9 cellular contexts compared by ENCODE assay signal in the genomic region with DNA sequence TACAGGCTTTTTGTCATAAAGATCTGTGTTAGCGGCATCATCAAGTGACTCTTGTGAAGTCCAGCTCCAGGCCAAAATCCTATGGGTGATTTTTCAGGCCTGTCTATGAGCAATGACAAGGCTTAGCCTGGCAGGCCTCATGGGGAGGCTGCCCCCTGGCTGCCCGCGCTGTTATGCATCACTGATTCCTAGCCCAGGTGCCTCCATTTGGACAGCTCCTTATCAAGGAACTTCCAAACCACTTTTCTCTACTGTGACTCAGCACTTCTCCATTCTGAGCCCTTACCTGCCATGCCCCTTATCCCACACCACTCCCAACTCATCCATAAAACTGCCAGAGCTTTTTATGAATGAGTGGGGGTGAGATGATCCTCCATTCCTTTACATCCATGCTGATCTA.
DNase-seq lines count a peak whose midpoint lies in the region; ATAC-seq and TF ChIP-seq lines count a peak whose summit lies in the region.
"Had no signal": no experiment of that assay in that cellular context is flagged by ENCODE, and none has a peak within 500 bp of the region (broad histone marks: within the 10 kb centered on the region; RNA-seq: fewer than 3 reads in every experiment).

No MANE protein-coding gene starts in this region.

- no peak overlapping the region for H4K8ac ChIP-seq in mesendoderm (ENCODE audit: low read depth, low read length)

- DNase-seq in GM06990 (ENCODE audit: extremely low read depth, insufficient read length): no peak
- peak; percentile 62 for DNase-seq in M059J (ENCODE audit: low read depth)
- no peak for DNase-seq in choroid plexus epithelial cell (ENCODE audit: low read depth)
- peak; percentile 79 for DNase-seq in mesendoderm
- DNase-seq in NCI-H1417 (lab: John Stamatoyannopoulos, UW): no peak
- DNase-seq in cerebellar cortex (ENCODE audit: low spot score): no peak
- DNase-seq: NCI-H345 had no signal

- H3K23ac ChIP-seq in mesendoderm (ENCODE audit: low read length): no peak overlapping the region

- no peaks in the 10 kb centered on the region for H3K36me3 ChIP-seq in GM06990 (ENCODE audit: control insufficient read depth, insufficient read depth, low read length)
- H3K36me3 ChIP-seq in mesendoderm (ENCODE audit: control insufficient read depth, insufficient read depth, low read length): no peaks in the 10 kb centered on the region

- H2AK5ac ChIP-seq in mesendoderm (ENCODE audit: low read length): no peak overlapping the region

- H3K4ac ChIP-seq in mesendoderm (ENCODE audit: low read depth, low read length): no peak overlapping the region

- H3K18ac ChIP-seq in mesendoderm (ENCODE audit: low read length): no peak overlapping the region

- no peak overlapping the region for H2BK120ac ChIP-seq in mesendoderm (ENCODE audit: low read depth, low read length)

- peak; percentile 13 for TF ChIP-seq CTCF in GM06990 (IDR thresholded peaks at IDR 0.05; ENCODE audit: insufficient read depth, low read length, poor library complexity, severe bottlenecking)
- TF ChIP-seq CTCF in choroid plexus epithelial cell (conservative IDR thresholded peaks at IDR 0.05; ENCODE audit: low read depth, low read length): peak; percentile 42

- H3K4me2 ChIP-seq in mesendoderm (ENCODE audit: low read length): no peak overlapping the region

- peaks cover 2% of the 10 kb centered on the region for H3K4me1 ChIP-seq in mesendoderm (ENCODE audit: control insufficient read depth, low read depth, low read length)

- H3K9ac ChIP-seq in mesendoderm (ENCODE audit: low read length): no peak overlapping the region

- H3K27me3 ChIP-seq in GM06990 (replicated peaks; ENCODE audit: control insufficient read depth, insufficient read depth, low read length) (no peaks in the 10 kb centered on the region), mesendoderm (ENCODE audit: insufficient read depth, low read length, poor library complexity) (no peaks in the 10 kb centered on the region)

- no peaks in the 10 kb centered on the region for H3K79me1 ChIP-seq in mesendoderm (ENCODE audit: low read length)

- no peak overlapping the region for H3K56ac ChIP-seq in mesendoderm (ENCODE audit: low read length)

- no peak for ATAC-seq in GM21390 (IDR thresholded peaks at IDR 0.05; ENCODE audit: unreplicated experiment)
- no peak for ATAC-seq in GM18519 (IDR thresholded peaks at IDR 0.05; ENCODE audit: low FRiP score, unreplicated experiment)

- no peak overlapping the region for H4K5ac ChIP-seq in mesendoderm (ENCODE audit: low read length)

- no CpG with 5 or more reads among the region's 3 CpGs for WGBS in mesendoderm (ENCODE audit: extremely low coverage, insufficient coverage, low lambda C conversion rate)

- H2BK5ac ChIP-seq in mesendoderm (ENCODE audit: low read length): no peak overlapping the region

- no peak overlapping the region for H2BK15ac ChIP-seq in mesendoderm (replicated peaks; ENCODE audit: low read depth)

- H3K4me3 ChIP-seq in GM06990 (replicated peaks; ENCODE audit: low read depth, low read length): no peak overlapping the region
- no peak overlapping the region for H3K4me3 ChIP-seq in choroid plexus epithelial cell (ENCODE audit: low read depth, low read length)
- H3K4me3 ChIP-seq in mesendoderm (ENCODE audit: low read length): no peak overlapping the region

- no peak overlapping the region for H3K27ac ChIP-seq in mesendoderm (ENCODE audit: low read depth, low read length)

- H3K79me2 ChIP-seq in mesendoderm (ENCODE audit: control insufficient read depth, insufficient read depth, low read length): no peaks in the 10 kb centered on the region

Comparison
In these comparisons a context has a peak if more than half of its experiments do, and no peak if none do; other contexts are left out.
1. DNase-seq: peak in M059J (single experiment) and mesendoderm (single experiment); none in GM06990 (single experiment), choroid plexus epithelial cell (single experiment), NCI-H1417 (0 of 3) and cerebellar cortex (single experiment).